Comparison of ENCODE assay signal across 22 cellular contexts in genomic region chr16:56604966-56605365, GRCh38. TPM values are rescaled to one million over a fixed set of nuclear protein-coding genes. Genes with fewer than 3 reads are reported as not detected.
DNase-seq lines count a peak whose midpoint lies in the region; ATAC-seq and TF ChIP-seq lines count a peak whose summit lies in the region.
"Had no signal": no experiment of that assay in that cellular context is flagged by ENCODE, and none has a peak within 500 bp of the region (broad histone marks: within the 10 kb centered on the region; RNA-seq: fewer than 3 reads in every experiment).

No MANE protein-coding gene starts in this region.

- H3K4me1 Mint-ChIP-seq in MCF 10A (ENCODE audit: insufficient read depth, unreplicated experiment) = peaks cover 41% of the 10 kb centered on the region
- H3K4me1 Mint-ChIP-seq in immature natural killer cell = peaks cover 36 to 39% of the 10 kb centered on the region in 2 donors

- no peaks in the 10 kb centered on the region for H4K20me1 ChIP-seq in mammary epithelial cell (ENCODE audit: insufficient read depth, low read length)

- H3K9me3 Mint-ChIP-seq in MCF 10A (ENCODE audit: unreplicated experiment) = no peaks in the 10 kb centered on the region
- no peaks in the 10 kb centered on the region for H3K9me3 Mint-ChIP-seq in immature natural killer cell
- H3K9me3 Mint-ChIP-seq: mesothelial cell of epicardium had no signal

- 51% methylated on average over 4 of the region's 4 CpGs for WGBS in mammary epithelial cell (ENCODE audit: low coverage, missing lambda C conversion rate)

- no peak overlapping the region for H3K27ac ChIP-seq in mammary epithelial cell (ENCODE audit: insufficient read depth, low read depth, low read length)
- peak overlapping the region; percentile 97 for H3K27ac ChIP-seq in upper lobe of right lung

- dilution Hi-C loops in mammary epithelial cell (cut with HindIII; ENCODE audit: low sequenced_read_pairs) = loop anchor here (5.0 kb wide), 2 partner anchors 47 to 58 kb away; partner anchors contain the start of gene MT1B

- H3K79me2 ChIP-seq in mammary epithelial cell (ENCODE audit: insufficient read depth, low read length) = peaks cover 3% of the 10 kb centered on the region
- H3K79me2 ChIP-seq: hepatocyte had no signal

- intact Hi-C loops in MCF 10A (cut with micrococcal nuclease) (loop anchor here (5.0 kb wide), 1 partner anchor 37 kb away; no protein-coding TSS in a partner anchor), mammary epithelial cell (cut with micrococcal nuclease) (loop anchor here (5.0 to 10.0 kb wide), 3 partner anchors 37 to 330 kb away; partner anchors contain the start of genes HERPUD1 and MT1X), upper lobe of right lung (cut with DNase I) (no loop called here)

- no peaks in the 10 kb centered on the region for H3K36me3 ChIP-seq in mammary epithelial cell (ENCODE audit: insufficient read depth, low read length)
- H3K36me3 ChIP-seq in upper lobe of right lung = no peaks in the 10 kb centered on the region
- H3K36me3 ChIP-seq: spleen had no signal

- H3K9me3 ChIP-seq in mammary epithelial cell (replicated peaks; ENCODE audit: insufficient read depth, low read length) = no peaks in the 10 kb centered on the region
- no peaks in the 10 kb centered on the region for H3K9me3 ChIP-seq in upper lobe of right lung
- H3K9me3 ChIP-seq: spleen had no signal

- in situ Hi-C loops in mammary epithelial cell (cut with MboI; ENCODE audit: low sequenced_read_pairs in 2 of 2) = loop anchor here in 1 of 2 donors (5.0 to 10.0 kb wide), 2 partner anchors 90 to 97 kb away; no protein-coding TSS in a partner anchor

- H3K4me1 ChIP-seq in mammary epithelial cell (ENCODE audit: insufficient read depth, low read length) (peaks cover 29% of the 10 kb centered on the region), upper lobe of right lung (peaks cover 22% of the 10 kb centered on the region)

- H3K4me2 ChIP-seq in mammary epithelial cell (ENCODE audit: insufficient read depth, low read depth, low read length) = no peak overlapping the region
- H3K4me2 ChIP-seq: hepatocyte had no signal

- no peak overlapping the region for H3K9ac ChIP-seq in mammary epithelial cell (ENCODE audit: insufficient read depth, low read length)

- CTCF ChIA-PET in MCF 10A (lab: Yijun Ruan, JAX) (interaction anchor here (0.6 to 7.2 kb wide), 14 partner anchors 20 to 313 kb away, joined by 3 to 105 read pairs (median 6); partner anchors contain the start of genes MT1E and MT1X), mammary epithelial cell (lab: Charles Lee; ENCODE audit: low non-redundant PET) (no interaction called here)

- POLR2A ChIA-PET in MCF 10A (lab: Yijun Ruan, JAX) = interaction anchor here (0.6 to 15.3 kb wide), 11 partner anchors 10 to 204 kb away, joined by 3 to 1404 read pairs (median 23); partner anchors contain the start of genes BBS2, MT1B, MT1E and MT1X

- no peaks in the 10 kb centered on the region for H3K27me3 Mint-ChIP-seq in MCF 10A (ENCODE audit: insufficient read depth, unreplicated experiment)
- peaks cover 7 to 13% (median 9%) of the 10 kb centered on the region in 3 donors for H3K27me3 Mint-ChIP-seq in immature natural killer cell (ENCODE audit: low read depth in 3 of 3)

- no peak overlapping the region for H3K4me3 Mint-ChIP-seq in MCF 10A (ENCODE audit: unreplicated experiment)
- H3K4me3 Mint-ChIP-seq in immature natural killer cell = no peak overlapping the region
- H3K4me3 Mint-ChIP-seq: mesothelial cell of epicardium had no signal

- ATAC-seq in upper lobe of right lung (no peak), HG02870 (IDR thresholded peaks at IDR 0.05; ENCODE audit: unreplicated experiment) (no peak)
- ATAC-seq: K562 had no signal

- H3K4me3 ChIP-seq in mammary epithelial cell (replicated peaks in 1 of 3; ENCODE audit: insufficient read depth in 1 of 3, low read depth in 2 of 3, low read length in 3 of 3) (no peak overlapping the region), upper lobe of right lung (no peak overlapping the region)
- H3K4me3 ChIP-seq: hepatocyte, K562, spleen had no signal

- BruUV-seq in MCF 10A (replicated peaks; lab: Mats Ljungman, UMichigan) (no TSS peak), mammary epithelial cell (replicated peaks; lab: Mats Ljungman, UMichigan) (no TSS peak)

- no peaks in the 10 kb centered on the region for H3K27me3 ChIP-seq in mammary epithelial cell (ENCODE audit: insufficient read depth, low read length)
- H3K27me3 ChIP-seq in upper lobe of right lung = no peaks in the 10 kb centered on the region
- H3K27me3 ChIP-seq: hepatocyte had no signal

- no peak overlapping the region for H2AFZ ChIP-seq in mammary epithelial cell (ENCODE audit: low read depth, low read length)
- H2AFZ ChIP-seq: hepatocyte had no signal

- DNase-seq in MCF 10A (ENCODE audit: unreplicated experiment) (no peak), mammary epithelial cell (no peak), immature natural killer cell (no peak), upper lobe of right lung (no peak)
- no peak for DNase-seq in stimulated activated CD4-positive, alpha-beta T cell treated with anti-CD3 and anti-CD28 coated beads, Interleukin-4, amount 100 ng/mL, for 24 hours
- DNase-seq: activated CD4-positive, alpha-beta T cell treated with anti-CD3 and anti-CD28 coated beads, Interleukin-2, amount 50 U/mL, for 1 hour; activated gamma-delta T cell treated with Interleukin-2 at 50 U/mL for 16 hours; aorta; C1 segment of cervical spinal cord; effector memory CD4-positive, alpha-beta T cell; islet precursor cell; MV-4-11; NCI-H1930; spleen had no signal

- H3K27ac Mint-ChIP-seq in MCF 10A (ENCODE audit: low read depth, unreplicated experiment) (peak overlapping the region; percentile 99), immature natural killer cell (peak overlapping the region in 4 of 6 donors; percentile 2 to 81 (median 46))
- H3K27ac Mint-ChIP-seq: mesothelial cell of epicardium had no signal

- peaks cover 7% of the 10 kb centered on the region for H3K36me3 Mint-ChIP-seq in MCF 10A (ENCODE audit: insufficient read depth, unreplicated experiment)
- H3K36me3 Mint-ChIP-seq in immature natural killer cell = no peaks in the 10 kb centered on the region
- H3K36me3 Mint-ChIP-seq: mesothelial cell of epicardium had no signal

- TF ChIP-seq CTCF in MCF 10A (IDR thresholded peaks at IDR 0.05; ENCODE audit: unreplicated experiment) (no peak), mammary epithelial cell (conservative IDR thresholded peaks at IDR 0.05 in 1 of 2, IDR thresholded peaks at IDR 0.05 in 1 of 2; ENCODE audit: extremely low read depth in 1 of 2, insufficient read depth in 1 of 2, low read depth in 1 of 2, low read length in 2 of 2) (no peak), upper lobe of right lung (IDR thresholded peaks at IDR 0.05) (no peak)

RNA-seq across cellular contexts. Expression of gene MT2A, which starts 3.4 kb away (rescaled TPM):
- total RNA-seq in MCF 10A (2022) = 2,490 and 3,582 TPM in 2 replicates
- total RNA-seq in mammary epithelial cell = 1,000 to 10,000 TPM in 1 of 2 donors, 100 to 1,000 TPM in 1; 295 to 3,844 TPM
- polyA plus RNA-seq in mammary epithelial cell = 2,263 TPM
- 3,641 TPM for polyA minus RNA-seq in mammary epithelial cell
- polyA plus RNA-seq in immature natural killer cell = 100 to 1,000 TPM; 139 to 321 (median 313) TPM
- 349 TPM for total RNA-seq in upper lobe of right lung
- polyA plus RNA-seq: neural cell had no signal

RNA-seq across cellular contexts. Expression of gene MT3, which starts 15.6 kb away (rescaled TPM):
- total RNA-seq in MCF 10A (2022) (not detected in 2 replicates), mammary epithelial cell (not detected), upper lobe of right lung (not detected)
- polyA plus RNA-seq in mammary epithelial cell (not detected), immature natural killer cell (not detected)
- polyA minus RNA-seq in mammary epithelial cell = not detected
- total RNA-seq: A172, hepatocyte, K562, mesothelial cell of epicardium, NCI-H460 had no signal
- polyA plus RNA-seq: aorta, hepatocyte, K562 had no signal

RNA-seq across cellular contexts. Expression of gene MT1E, which starts 20.6 kb away (rescaled TPM):
- total RNA-seq in MCF 10A (2022) = 518 and 934 TPM in 2 replicates
- total RNA-seq in mammary epithelial cell = 100 to 1,000 TPM; 259 to 468 TPM
- polyA plus RNA-seq in mammary epithelial cell = 2,254 TPM
- polyA minus RNA-seq in mammary epithelial cell = 623 TPM
- polyA plus RNA-seq in immature natural killer cell = 1 to 10 TPM in 2 of 3 donors, not detected in 1; 1.4 to 2.5 TPM
- 154 TPM for total RNA-seq in upper lobe of right lung
- total RNA-seq: A172, mesothelial cell of epicardium, NCI-H460 had no signal
- polyA plus RNA-seq: neural cell had no signal

RNA-seq across cellular contexts. Expression of gene MT1M, which starts 27.5 kb away (rescaled TPM):
- total RNA-seq in MCF 10A (2022) = not detected in 2 replicates
- 1 to 10 TPM in 1 of 2 donors, not detected in 1; 2.5 TPM for total RNA-seq in mammary epithelial cell
- polyA plus RNA-seq in mammary epithelial cell = not detected
- polyA minus RNA-seq in mammary epithelial cell = not detected
- polyA plus RNA-seq in immature natural killer cell = not detected
- total RNA-seq in upper lobe of right lung = 40.3 TPM
- total RNA-seq: A172, K562, mesothelial cell of epicardium, NCI-H460 had no signal
- polyA plus RNA-seq: hepatocyte, K562, neural cell had no signal

RNA-seq across cellular contexts. Expression of gene MT1A, which starts 33.5 kb away (rescaled TPM):
- not detected in 2 replicates for total RNA-seq in MCF 10A (2022)
- not detected for total RNA-seq in mammary epithelial cell
- 0.65 TPM for polyA plus RNA-seq in mammary epithelial cell
- polyA minus RNA-seq in mammary epithelial cell = not detected
- not detected for polyA plus RNA-seq in immature natural killer cell
- total RNA-seq in upper lobe of right lung = 4.9 TPM
- total RNA-seq: A172, hepatocyte, K562, mesothelial cell of epicardium, temporal lobe had no signal
- polyA plus RNA-seq: neural cell had no signal
